In genomic region chr4:169202878-169203277, GRCh38 we compare ENCODE assay signal across 17 cellular contexts.
DNase-seq lines count a peak whose midpoint lies in the region; ATAC-seq, FAIRE-seq and TF ChIP-seq lines count a peak whose summit lies in the region.
"Had no signal": no experiment of that assay in that cellular context is flagged by ENCODE, and none has a peak within 500 bp of the region (broad histone marks: within the 10 kb centered on the region; RNA-seq: fewer than 3 reads in every experiment).

No MANE protein-coding gene starts in this region.

- no CpG with 5 or more reads among the region's 1 CpG for WGBS in IMR-90 (ENCODE audit: extremely low coverage in 2 of 2, insufficient read length in 1 of 2), 2 experiments
- WGBS in stomach, 5 donors, result 26 to 48% (median 40%) methylated on average over 1 of the region's 1 CpG
- WGBS in aorta, 2 donors, result 4 to 7% methylated on average over 1 of the region's 1 CpG

- peaks cover 31% of the 10 kb centered on the region for H4K20me1 ChIP-seq in IMR-90 (ENCODE audit: insufficient read depth, low read length)
- H4K20me1 ChIP-seq in keratinocyte (ENCODE audit: control insufficient read depth, extremely low read depth, insufficient read depth, low read length), result no peaks in the 10 kb centered on the region

- peaks cover 26 to 67% of the 10 kb centered on the region in 2 experiments for H3K79me1 ChIP-seq in IMR-90 (ENCODE audit: low read depth in 1 of 2, low read length in 2 of 2)

- no peak overlapping the region for H4K5ac ChIP-seq in IMR-90 (ENCODE audit: low read depth, low read length)

- no TSS peak for BruUV-seq in IMR-90 (replicated peaks; lab: Mats Ljungman, UMichigan)

- no peak overlapping the region for H4K8ac ChIP-seq in IMR-90 (ENCODE audit: low read depth in 2 of 2, low read length in 2 of 2)

- no peak overlapping the region for H2AK9ac ChIP-seq in IMR-90 (replicated peaks; ENCODE audit: low read depth, low read length, poor library complexity)

- H2BK15ac ChIP-seq in IMR-90 (ENCODE audit: low read depth, low read length), result no peak overlapping the region

- H3K4me3 ChIP-seq in ACC112 (ENCODE audit: low read depth, low read length), result no peak overlapping the region
- H3K4me3 ChIP-seq in IMR-90 (ENCODE audit: insufficient read depth, low read depth, low read length), result no peak overlapping the region
- H3K4me3 ChIP-seq in keratinocyte (ENCODE audit: control insufficient read depth in 2 of 3, extremely low read depth in 1 of 3, insufficient read depth in 2 of 3, low read depth in 1 of 3, low read length in 3 of 3), result no peak overlapping the region
- H3K4me3 ChIP-seq in stomach, result no peak overlapping the region
- H3K4me3 ChIP-seq in aorta (ENCODE audit: low read length in 2 of 2), result no peak overlapping the region
- H3K4me3 ChIP-seq in breast epithelium, result no peak overlapping the region

- H3K14ac ChIP-seq in IMR-90 (replicated peaks; ENCODE audit: low read depth, low read length), result no peak overlapping the region

- peaks cover 8% of the 10 kb centered on the region; the same call in 1 of the 2 replicates for H3K36me3 ChIP-seq in ACC112 (ENCODE audit: insufficient read depth, low read length)
- 0 out of 2 replicates have a peak, but pooled peaks cover 1% of the 10 kb centered on the region for H3K36me3 ChIP-seq in IMR-90 (ENCODE audit: control insufficient read depth, insufficient read depth, low read length)
- no peaks in the 10 kb centered on the region for H3K36me3 ChIP-seq in keratinocyte (ENCODE audit: control insufficient read depth in 2 of 2, extremely low read depth in 1 of 2, insufficient read depth in 2 of 2, low read length in 2 of 2)
- no peaks in the 10 kb centered on the region for H3K36me3 ChIP-seq in stomach
- no peaks in the 10 kb centered on the region for H3K36me3 ChIP-seq in aorta (ENCODE audit: control insufficient read depth in 1 of 2, insufficient read depth in 2 of 2, low read length in 1 of 2)
- no peaks in the 10 kb centered on the region for H3K36me3 ChIP-seq in breast epithelium

- no peak for ATAC-seq in IMR-90 (ENCODE audit: low read depth)
- ATAC-seq in aorta (ENCODE audit: low FRiP score), result no peak

- no peak for TF ChIP-seq EP300 in stomach (IDR thresholded peaks at IDR 0.05)

- no peak overlapping the region for H4K91ac ChIP-seq in IMR-90 (ENCODE audit: insufficient read depth, low read depth, low read length)

- TF ChIP-seq CTCF in IMR-90 (conservative IDR thresholded peaks at IDR 0.05; ENCODE audit: low read depth, low read length) (no peak), keratinocyte (optimal IDR thresholded peaks at IDR 0.05 in 1 of 3, IDR thresholded peaks at IDR 0.05 in 1 of 3, conservative IDR thresholded peaks at IDR 0.05 in 1 of 3; ENCODE audit: extremely low read depth in 1 of 3, insufficient read depth in 2 of 3, low read length in 3 of 3) (no peak), stomach (IDR thresholded peaks at IDR 0.05) (no peak), breast epithelium (IDR thresholded peaks at IDR 0.05) (no peak)

- H3K27ac ChIP-seq in ACC112 (ENCODE audit: low read depth, low read length) (peak overlapping the region; percentile 95), IMR-90 (ENCODE audit: insufficient read depth, low read length) (no peak overlapping the region), keratinocyte (ENCODE audit: control insufficient read depth, insufficient read depth, low read length) (no peak overlapping the region), stomach (peak overlapping the region in 3 of 5 donors; percentile 30 to 69 (median 51)), aorta (ENCODE audit: low read depth in 1 of 2, low read length in 2 of 2) (no peak overlapping the region), breast epithelium (peak overlapping the region in 1 of 2 donors; percentile 49)

- no peak for DNase-seq in IMR-90
- no peak for DNase-seq in keratinocyte (ENCODE audit: low read depth, low spot score)
- DNase-seq in stomach, result no peak
- no peak for DNase-seq in aorta
- DNase-seq in breast epithelium (ENCODE audit: low spot score in 2 of 2), result no peak
- DNase-seq in LoVo (ENCODE audit: low spot score), result no peak
- DNase-seq: DMS 273 treated with DMSO at 0.1 percent for 48 hours, HCEC 1CT, NCI-H1105 treated with DMSO at 0.1 percent for 48 hours, NCI-H187, NCI-H2227 treated with DMSO at 0.1 percent for 48 hours, NCI-H510A treated with DMSO at 0.1 percent for 48 hours, NCI-H82, OCI-M1, Right ventricle myocardium superior had no signal

- POLR2A ChIA-PET in IMR-90 (lab: Charles Lee; ENCODE audit: unreplicated experiment), result no interaction called here

- H3K18ac ChIP-seq in IMR-90 (ENCODE audit: low read depth, low read length), result peak overlapping the region; percentile 29; the same call in 1 of the 2 replicates

- no peak overlapping the region for H3K56ac ChIP-seq in IMR-90 (ENCODE audit: extremely low read depth, insufficient read depth, low read length)

- no peak overlapping the region for H3K9ac ChIP-seq in IMR-90 (ENCODE audit: low read depth, low read length)
- H3K9ac ChIP-seq in keratinocyte (ENCODE audit: control insufficient read depth, extremely low read depth, insufficient read depth, low read length), result no peak overlapping the region

- H3K9me1 ChIP-seq in IMR-90 (ENCODE audit: insufficient read depth, low read length) (peaks cover 8% of the 10 kb centered on the region; the same call in 1 of the 2 replicates), keratinocyte (ENCODE audit: control insufficient read depth, extremely low read depth, insufficient read depth, low read length) (peaks cover 3% of the 10 kb centered on the region)

- intact Hi-C loops in IMR-90 (cut with micrococcal nuclease) (no loop called here), stomach (cut with DNase I; ENCODE audit: low total_unique reads) (no loop called here), aorta (cut with DNase I) (no loop called here), breast epithelium (cut with DNase I; ENCODE audit: low total_unique reads) (no loop called here)

- H2BK20ac ChIP-seq in IMR-90 (ENCODE audit: low read depth, low read length), result no peak overlapping the region

- H3K4ac ChIP-seq in IMR-90 (ENCODE audit: low read depth, low read length), result no peak overlapping the region

- no peak overlapping the region for H2BK120ac ChIP-seq in IMR-90 (ENCODE audit: low read depth, low read length)

- in situ Hi-C loops in IMR-90 (cut with MboI; ENCODE audit: low sequenced_read_pairs), result no loop called here

- dilution Hi-C loops in IMR-90 (cut with HindIII; ENCODE audit: low sequenced_read_pairs, unreplicated experiment) (no loop called here), keratinocyte (cut with MboI; ENCODE audit: extremely low pct_ligation_motif_present, low sequenced_read_pairs) (no loop called here)

- H3K9me3 ChIP-seq in IMR-90 (ENCODE audit: control insufficient read depth, insufficient read depth, low read length), result no peaks in the 10 kb centered on the region
- H3K9me3 ChIP-seq in keratinocyte (ENCODE audit: control insufficient read depth, low read depth, low read length), result no peaks in the 10 kb centered on the region
- no peaks in the 10 kb centered on the region for H3K9me3 ChIP-seq in stomach
- no peaks in the 10 kb centered on the region for H3K9me3 ChIP-seq in aorta (ENCODE audit: control insufficient read depth, low read length)
- no peaks in the 10 kb centered on the region for H3K9me3 ChIP-seq in breast epithelium

- no peak overlapping the region for H2AFZ ChIP-seq in ACC112 (ENCODE audit: low read length, unreplicated experiment)
- no peak overlapping the region for H2AFZ ChIP-seq in IMR-90 (replicated peaks; ENCODE audit: low read length, poor library complexity)
- H2AFZ ChIP-seq in keratinocyte (ENCODE audit: control insufficient read depth, low read length), result no peak overlapping the region

- H3K4me1 ChIP-seq in ACC112 (ENCODE audit: control insufficient read depth, insufficient read depth, low read length, unreplicated experiment) (peaks cover 61% of the 10 kb centered on the region), IMR-90 (ENCODE audit: control insufficient read depth, insufficient read depth, low read length) (peaks cover 16% of the 10 kb centered on the region), keratinocyte (ENCODE audit: control insufficient read depth, extremely low read depth, insufficient read depth, low read length) (peaks cover 29% of the 10 kb centered on the region), stomach (peaks cover 16 to 69% (median 46%) of the 10 kb centered on the region in 4 donors), aorta (ENCODE audit: control insufficient read depth in 1 of 2, insufficient read depth in 2 of 2, low read length in 2 of 2) (peaks cover 3% of the 10 kb centered on the region in 2 donors), breast epithelium (no peaks in the 10 kb centered on the region)

- H2BK5ac ChIP-seq in IMR-90 (ENCODE audit: low read depth, low read length, poor library complexity, severe bottlenecking), result no peak overlapping the region

- H3K4me2 ChIP-seq in IMR-90 (ENCODE audit: low read depth, low read length) (no peak overlapping the region), keratinocyte (ENCODE audit: control insufficient read depth, extremely low read depth, insufficient read depth, low read depth, low read length) (no peak overlapping the region)

- no peak overlapping the region for H2AK5ac ChIP-seq in IMR-90 (ENCODE audit: low read depth, low read length)

- CTCF ChIA-PET in IMR-90 (lab: Yijun Ruan, JAX), result interaction anchor here (0.6 kb wide), 2 partner anchors 36 to 1018 kb away, joined by 3 to 6 read pairs; no protein-coding TSS in a partner anchor

- TF ChIP-seq POLR2A in IMR-90 (IDR thresholded peaks at IDR 0.05; ENCODE audit: low read depth, low read length), result no peak
- no peak for TF ChIP-seq POLR2A in stomach (IDR thresholded peaks at IDR 0.05)
- no peak for TF ChIP-seq POLR2A in breast epithelium (IDR thresholded peaks at IDR 0.05)

- peaks cover 89% of the 10 kb centered on the region for H3K79me2 ChIP-seq in ACC112 (ENCODE audit: control insufficient read depth, insufficient read depth, low read length, unreplicated experiment)
- H3K79me2 ChIP-seq in keratinocyte (ENCODE audit: control insufficient read depth, insufficient read depth, low read length), result peaks cover 59% of the 10 kb centered on the region

- H3K27me3 ChIP-seq in ACC112 (ENCODE audit: insufficient read depth, low read length), result no peaks in the 10 kb centered on the region
- no peaks in the 10 kb centered on the region for H3K27me3 ChIP-seq in IMR-90 (ENCODE audit: control insufficient read depth, insufficient read depth, low read length)
- no peaks in the 10 kb centered on the region for H3K27me3 ChIP-seq in keratinocyte (ENCODE audit: control insufficient read depth, extremely low read depth, insufficient read depth, low read length)
- no peaks in the 10 kb centered on the region for H3K27me3 ChIP-seq in stomach
- no peaks in the 10 kb centered on the region for H3K27me3 ChIP-seq in aorta (ENCODE audit: control insufficient read depth in 1 of 2, insufficient read depth in 2 of 2, low read length in 1 of 2)
- H3K27me3 ChIP-seq in breast epithelium, result no peaks in the 10 kb centered on the region

- FAIRE-seq in keratinocyte (lab: Jason Lieb, UNC), result peak; percentile 26
- FAIRE-seq: G401.6 had no signal

- TF ChIP-seq RAD21 in IMR-90 (IDR thresholded peaks at IDR 0.05; ENCODE audit: low read length), result no peak

- H3K23ac ChIP-seq in IMR-90 (ENCODE audit: low read depth, low read length), result no peak overlapping the region

TF ChIP-seq in IMR-90, 13 proteins besides CTCF, POLR2A, EP300 and RAD21 (continues in another document):
- TF ChIP-seq MAFK (IDR thresholded peaks at IDR 0.05; ENCODE audit: low read depth, low read length), result peak; percentile 49
- TF ChIP-seq CHD1 (IDR thresholded peaks at IDR 0.05; ENCODE audit: low read depth, low read length), result no peak

Comparison
In these comparisons a context has a peak if more than half of its experiments do, and no peak if none do; other contexts are left out.
1. H3K27ac ChIP-seq: peak in ACC112 (single experiment) and stomach (3 of 5); none in IMR-90 (single experiment), keratinocyte (single experiment) and aorta (0 of 2).